8 cellular contexts compared by ENCODE assay signal in the genomic region with DNA sequence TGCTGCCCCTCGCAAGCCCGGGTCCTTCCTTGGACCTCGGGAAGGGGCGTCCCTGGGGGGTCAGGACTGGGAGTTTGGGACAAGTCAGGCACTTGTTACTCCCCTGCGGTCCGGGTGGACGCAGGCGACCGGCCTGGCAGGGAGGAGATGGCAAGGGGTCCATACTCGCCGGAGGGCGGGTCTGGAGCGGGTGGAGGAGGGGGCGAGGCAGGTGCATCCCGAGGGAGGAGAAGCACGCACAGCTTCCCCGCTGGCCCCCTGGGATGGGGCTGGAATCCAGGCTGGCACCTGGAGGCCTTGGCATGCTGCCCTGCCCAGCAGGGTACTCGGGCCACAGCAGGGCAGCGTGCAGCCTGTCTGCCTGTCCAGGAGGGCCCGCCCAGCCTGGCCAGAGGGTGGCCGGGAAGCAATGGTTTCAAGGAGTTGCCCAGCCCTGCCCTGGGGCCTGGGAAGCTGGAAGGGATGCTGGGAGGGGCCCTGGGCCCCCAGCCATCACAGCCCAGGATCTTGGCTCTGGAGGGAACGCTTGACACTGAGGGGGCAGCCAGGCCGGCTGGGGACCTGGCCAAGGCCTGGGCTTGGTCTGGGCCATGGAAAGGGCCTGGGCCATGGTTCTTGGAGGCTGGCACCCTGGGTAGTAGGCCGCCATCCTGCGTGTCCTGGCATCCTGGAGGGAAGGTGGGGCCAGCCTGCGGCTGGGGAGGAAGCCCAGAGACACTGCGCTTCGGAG. TPM values are rescaled to one million over a fixed set of nuclear protein-coding genes. Genes with fewer than 3 reads are reported as not detected.
DNase-seq lines count a peak whose midpoint lies in the region; ATAC-seq, FAIRE-seq and TF ChIP-seq lines count a peak whose summit lies in the region.

No MANE protein-coding gene starts in this region.

- whole genome bisulfite sequencing in HepG2 (ENCODE audit: low lambda C conversion rate): 2% methylated on average over 9 of the region's 28 CpGs

- H3K4me2 ChIP-seq in HepG2 (ENCODE audit: low read depth, low read length): peak overlapping the region; percentile 71

- peak; percentile 83 for DNase-seq in COLO668 (lab: John Stamatoyannopoulos, UW; ENCODE audit: unreplicated experiment)
- peak; percentile 99 for DNase-seq in MG63
- no peak for DNase-seq in bronchial epithelial cell (ENCODE audit: low read depth)
- no peak for DNase-seq in HepG2 (ENCODE audit: low spot score)
- DNase-seq in type B pancreatic cell (ENCODE audit: extremely low spot score, unreplicated experiment): no peak
- DNase-seq in activated CD4-positive, alpha-beta T cell treated with anti-CD3 and anti-CD28 coated beads, Interleukin-2, amount 50 U/mL, for 1 hour: no peak

- H3K27me3 ChIP-seq in MG63 (no peaks in the 10 kb centered on the region), bronchial epithelial cell (ENCODE audit: control insufficient read depth, insufficient read depth, low read length) (no peaks in the 10 kb centered on the region), HepG2 (ENCODE audit: control insufficient read depth in 1 of 2, insufficient read depth in 2 of 2, low read length in 2 of 2) (peaks cover 3 to 48% of the 10 kb centered on the region in 2 experiments; a peak in 4 of 5 replicates)

- peak; percentile 21 for ATAC-seq in HepG2
- no peak for ATAC-seq in GM21723 (IDR thresholded peaks at IDR 0.05; ENCODE audit: unreplicated experiment)
- no peak for ATAC-seq in HG03095 (IDR thresholded peaks at IDR 0.05; ENCODE audit: unreplicated experiment)

- in situ Hi-C loops in HepG2 (cut with HindIII; ENCODE audit: extremely low pct_ligation_motif_present, low pct_unique_long_range_greater_than_20kb): no loop called here

- H3K4me1 Mint-ChIP-seq in type B pancreatic cell (ENCODE audit: unreplicated experiment): peaks cover 11% of the 10 kb centered on the region

- no peak for TF ChIP-seq CTCF in bronchial epithelial cell (IDR thresholded peaks at IDR 0.05; ENCODE audit: insufficient read depth, low read length, severe bottlenecking)
- no peak for TF ChIP-seq CTCF in HepG2 (CRISPR knock-in tag; IDR thresholded peaks at IDR 0.05)
- TF ChIP-seq CTCF in type B pancreatic cell (conservative IDR thresholded peaks at IDR 0.05): no peak

- H3K4me3 Mint-ChIP-seq in type B pancreatic cell: peak overlapping the region; percentile 84

- 0 out of 2 replicates have a peak, but pooled peaks cover 3% of the 10 kb centered on the region for H4K20me1 ChIP-seq in HepG2 (ENCODE audit: insufficient read depth, low read length)

- POLR2A ChIA-PET in HepG2 (lab: Yijun Ruan, JAX): interaction anchor here (1.0 to 3.3 kb wide), 9 partner anchors 9 to 64 kb away, joined by 3 to 12 read pairs (median 4); a partner anchor contains a TSS

- H3K4me3 ChIP-seq in MG63: peak overlapping the region; percentile 75
- H3K4me3 ChIP-seq in bronchial epithelial cell (ENCODE audit: low read depth, low read length): peak overlapping the region; percentile 52
- peak overlapping the region; percentile 49 to 69 (median 58); a peak in 5 of 6 replicates for H3K4me3 ChIP-seq in HepG2 (replicated peaks in 1 of 3; ENCODE audit: insufficient read depth in 1 of 3, low read depth in 2 of 3, low read length in 3 of 3)

- no peak for TF ChIP-seq POLR2A in HepG2 (IDR thresholded peaks at IDR 0.05; ENCODE audit: insufficient read depth in 1 of 2, low read depth in 2 of 2, low read length in 2 of 2)

- H3K36me3 Mint-ChIP-seq in type B pancreatic cell: no peaks in the 10 kb centered on the region

- H2AFZ ChIP-seq in HepG2 (ENCODE audit: low read length): no peak overlapping the region

- no peak for TF ChIP-seq RAD21 in HepG2 (CRISPR knock-in tag; IDR thresholded peaks at IDR 0.05)

- peaks cover 83% of the 10 kb centered on the region for H3K4me1 ChIP-seq in HepG2 (ENCODE audit: insufficient read depth, low read length)

- H3K36me3 ChIP-seq in MG63 (peaks cover 8% of the 10 kb centered on the region), bronchial epithelial cell (ENCODE audit: control insufficient read depth, insufficient read depth, low read length) (no peaks in the 10 kb centered on the region), HepG2 (replicated peaks in 1 of 2; ENCODE audit: control insufficient read depth in 1 of 2, insufficient read depth in 2 of 2, low read length in 2 of 2) (no peaks in the 10 kb centered on the region)

- no peaks in the 10 kb centered on the region for H3K79me2 ChIP-seq in HepG2 (ENCODE audit: insufficient read depth, low read length)

- CTCF ChIA-PET in HepG2 (lab: Yijun Ruan, JAX; ENCODE audit: low intra/inter-chr PET ratio, low total read pairs): no interaction called here

- no peak overlapping the region for H3K27ac Mint-ChIP-seq in type B pancreatic cell

- H3K27ac ChIP-seq in HepG2 (ENCODE audit: extremely low read length, insufficient read depth, low read length): no peak overlapping the region

- H3K9me3 ChIP-seq in MG63 (no peaks in the 10 kb centered on the region), HepG2 (ENCODE audit: low read length) (no peaks in the 10 kb centered on the region)

- intact Hi-C loops in HepG2 (cut with micrococcal nuclease; ENCODE audit: unreplicated experiment): no loop called here

- FAIRE-seq in bronchial epithelial cell (lab: Jason Lieb, UNC): no peak
- no peak for FAIRE-seq in HepG2 (lab: Jason Lieb, UNC)

- H3K27me3 Mint-ChIP-seq in type B pancreatic cell: peaks cover 10% of the 10 kb centered on the region

- no TSS peak for BruUV-seq in HepG2 (replicated peaks; lab: Mats Ljungman, UMichigan)

- TF ChIP-seq EP300 in HepG2 (IDR thresholded peaks at IDR 0.05; ENCODE audit: low read depth in 2 of 2, low read length in 2 of 2): no peak
- no peak for TF ChIP-seq EP300 in HepG2 (CRISPR knock-in tag; IDR thresholded peaks at IDR 0.05; ENCODE audit: borderline replicate concordance)

- no peaks in the 10 kb centered on the region for H3K9me3 Mint-ChIP-seq in type B pancreatic cell

- no peak overlapping the region for H3K9ac ChIP-seq in HepG2 (ENCODE audit: insufficient read depth, low read depth, low read length)

RNA-seq across cellular contexts. Expression of a gene that starts 1.0 kb away (rescaled TPM):
- 0.22 and 2.1 TPM in 2 replicates for total RNA-seq in MG63 (2014; rRNA removed; shearing (Covaris generic); ENCODE audit: low replicate concordance)
- total RNA-seq in bronchial epithelial cell (0.53 and 0.77 TPM in 2 replicates), HepG2 (2016; rRNA removed; fragmentation: Illumina TruSeq; extraction: Trizol) (0.24 and 0.29 TPM in 2 replicates), type B pancreatic cell (ENCODE audit: low replicate concordance) (13.1 and 23.0 TPM in 2 replicates)
- 1.0 and 1.1 TPM in 2 replicates for total RNA-seq in HepG2 (2016; cell fraction: cytosol; rRNA removed; fragmentation: Illumina TruSeq; extraction: Trizol; ENCODE audit: low read depth)
- total RNA-seq in HepG2 (2016; cell fraction: insoluble cytoplasmic fraction; rRNA removed; fragmentation: Illumina TruSeq; extraction: Trizol): 0.18 and 0.30 TPM in 2 replicates
- total RNA-seq in HepG2 (2016; cell fraction: membrane; rRNA removed; fragmentation: Illumina TruSeq; extraction: Trizol): 0.59 and 0.65 TPM in 2 replicates
- 0.34 and 0.63 TPM in 2 replicates for total RNA-seq in HepG2 (2016; cell fraction: nucleus; rRNA removed; fragmentation: Illumina TruSeq; extraction: Trizol)
- 0.28 and 0.39 TPM in 2 replicates for polyA plus RNA-seq in HepG2 (2011; rRNA removed)
- polyA plus RNA-seq in HepG2 (2011; cell fraction: cytosol; rRNA removed): 0.17 and 0.18 TPM in 2 replicates
- polyA plus RNA-seq in HepG2 (2011; cell fraction: nucleus; rRNA removed): 1.1 and 1.3 TPM in 2 replicates
- 0.91 and 2.0 TPM in 2 replicates for polyA plus RNA-seq in HepG2 (2012)
- 0.27 and 0.43 TPM in 2 replicates for polyA plus RNA-seq in HepG2 (2016; cell fraction: cytosol; fragmentation: Illumina TruSeq; extraction: Trizol; ENCODE audit: low read depth)
- polyA plus RNA-seq in HepG2 (2016; cell fraction: insoluble cytoplasmic fraction; fragmentation: Illumina TruSeq; extraction: Trizol; ENCODE audit: low read depth): 0.70 and 0.86 TPM in 2 replicates
- 1.3 and 1.4 TPM in 2 replicates for polyA plus RNA-seq in HepG2 (2016; cell fraction: membrane; fragmentation: Illumina TruSeq; extraction: Trizol; ENCODE audit: low read depth)
- 1.6 and 1.8 TPM in 2 replicates for polyA plus RNA-seq in HepG2 (2016; cell fraction: nucleus; fragmentation: Illumina TruSeq; extraction: Trizol; ENCODE audit: insufficient read depth, low read depth)
- 0.44 and 3.2 TPM in 2 replicates for polyA minus RNA-seq in HepG2 (2011; rRNA and poly(A)+ RNA removed; ENCODE audit: low replicate concordance)
- 0.18 and 0.99 TPM in 2 replicates for polyA minus RNA-seq in HepG2 (2011; cell fraction: cytosol; rRNA and poly(A)+ RNA removed)
- 0.25 and 0.52 TPM in 2 replicates for polyA minus RNA-seq in HepG2 (2011; cell fraction: nucleus; rRNA and poly(A)+ RNA removed)

RNA-seq across cellular contexts. Expression of a gene that starts 34.2 kb away (rescaled TPM):
- total RNA-seq in MG63 (2014; rRNA removed; shearing (Covaris generic); ENCODE audit: low replicate concordance): 84.1 and 105 TPM in 2 replicates
- total RNA-seq in bronchial epithelial cell (50.3 and 54.8 TPM in 2 replicates), HepG2 (2016; rRNA removed; fragmentation: Illumina TruSeq; extraction: Trizol) (39.5 and 51.8 TPM in 2 replicates), type B pancreatic cell (ENCODE audit: low replicate concordance) (30.5 and 39.3 TPM in 2 replicates)
- 62.7 and 78.9 TPM in 2 replicates for total RNA-seq in HepG2 (2016; cell fraction: cytosol; rRNA removed; fragmentation: Illumina TruSeq; extraction: Trizol; ENCODE audit: low read depth)
- 44.0 and 55.1 TPM in 2 replicates for total RNA-seq in HepG2 (2016; cell fraction: insoluble cytoplasmic fraction; rRNA removed; fragmentation: Illumina TruSeq; extraction: Trizol)
- 48.0 and 59.1 TPM in 2 replicates for total RNA-seq in HepG2 (2016; cell fraction: membrane; rRNA removed; fragmentation: Illumina TruSeq; extraction: Trizol)
- 21.8 and 30.9 TPM in 2 replicates for total RNA-seq in HepG2 (2016; cell fraction: nucleus; rRNA removed; fragmentation: Illumina TruSeq; extraction: Trizol)
- 51.5 and 64.5 TPM in 2 replicates for polyA plus RNA-seq in HepG2 (2011; rRNA removed)
- polyA plus RNA-seq in HepG2 (2011; cell fraction: cytosol; rRNA removed): 79.1 and 106 TPM in 2 replicates
- polyA plus RNA-seq in HepG2 (2011; cell fraction: nucleus; rRNA removed): 59.7 and 63.8 TPM in 2 replicates
- polyA plus RNA-seq in HepG2 (2012): 28.9 and 43.2 TPM in 2 replicates
- polyA plus RNA-seq in HepG2 (2016; cell fraction: cytosol; fragmentation: Illumina TruSeq; extraction: Trizol; ENCODE audit: low read depth): 51.5 and 69.1 TPM in 2 replicates
- polyA plus RNA-seq in HepG2 (2016; cell fraction: insoluble cytoplasmic fraction; fragmentation: Illumina TruSeq; extraction: Trizol; ENCODE audit: low read depth): 31.2 and 31.7 TPM in 2 replicates
- 35.5 and 47.0 TPM in 2 replicates for polyA plus RNA-seq in HepG2 (2016; cell fraction: membrane; fragmentation: Illumina TruSeq; extraction: Trizol; ENCODE audit: low read depth)
- polyA plus RNA-seq in HepG2 (2016; cell fraction: nucleus; fragmentation: Illumina TruSeq; extraction: Trizol; ENCODE audit: insufficient read depth, low read depth): 70.3 and 85.7 TPM in 2 replicates
- polyA minus RNA-seq in HepG2 (2011; rRNA and poly(A)+ RNA removed; ENCODE audit: low replicate concordance): 22.9 and 24.5 TPM in 2 replicates
- polyA minus RNA-seq in HepG2 (2011; cell fraction: cytosol; rRNA and poly(A)+ RNA removed): 13.2 and 17.4 TPM in 2 replicates
- 12.3 and 12.9 TPM in 2 replicates for polyA minus RNA-seq in HepG2 (2011; cell fraction: nucleus; rRNA and poly(A)+ RNA removed)

RNA-seq across cellular contexts. Expression of a gene that starts 44.1 kb away (rescaled TPM):
- total RNA-seq in MG63 (2014; rRNA removed; shearing (Covaris generic); ENCODE audit: low replicate concordance): 28.5 and 42.2 TPM in 2 replicates
- total RNA-seq in bronchial epithelial cell (3.7 and 11.8 TPM in 2 replicates), HepG2 (2016; rRNA removed; fragmentation: Illumina TruSeq; extraction: Trizol) (10.4 and 12.2 TPM in 2 replicates), type B pancreatic cell (ENCODE audit: low replicate concordance) (11.8 and 27.0 TPM in 2 replicates)
- total RNA-seq in HepG2 (2016; cell fraction: cytosol; rRNA removed; fragmentation: Illumina TruSeq; extraction: Trizol; ENCODE audit: low read depth): 22.0 and 26.0 TPM in 2 replicates
- 8.6 and 13.4 TPM in 2 replicates for total RNA-seq in HepG2 (2016; cell fraction: insoluble cytoplasmic fraction; rRNA removed; fragmentation: Illumina TruSeq; extraction: Trizol)
- 16.4 and 17.5 TPM in 2 replicates for total RNA-seq in HepG2 (2016; cell fraction: membrane; rRNA removed; fragmentation: Illumina TruSeq; extraction: Trizol)
- total RNA-seq in HepG2 (2016; cell fraction: nucleus; rRNA removed; fragmentation: Illumina TruSeq; extraction: Trizol): 6.4 and 7.5 TPM in 2 replicates
- polyA plus RNA-seq in HepG2 (2011; rRNA removed): 13.0 and 15.6 TPM in 2 replicates
- polyA plus RNA-seq in HepG2 (2011; cell fraction: cytosol; rRNA removed): 4.7 and 8.9 TPM in 2 replicates
- 12.3 and 16.1 TPM in 2 replicates for polyA plus RNA-seq in HepG2 (2011; cell fraction: nucleus; rRNA removed)
- polyA plus RNA-seq in HepG2 (2012): 9.9 and 12.9 TPM in 2 replicates
- 4.9 and 5.3 TPM in 2 replicates for polyA plus RNA-seq in HepG2 (2016; cell fraction: cytosol; fragmentation: Illumina TruSeq; extraction: Trizol; ENCODE audit: low read depth)
- polyA plus RNA-seq in HepG2 (2016; cell fraction: insoluble cytoplasmic fraction; fragmentation: Illumina TruSeq; extraction: Trizol; ENCODE audit: low read depth): 13.4 and 17.4 TPM in 2 replicates
- polyA plus RNA-seq in HepG2 (2016; cell fraction: membrane; fragmentation: Illumina TruSeq; extraction: Trizol; ENCODE audit: low read depth): 7.5 and 7.9 TPM in 2 replicates
- 20.3 and 24.4 TPM in 2 replicates for polyA plus RNA-seq in HepG2 (2016; cell fraction: nucleus; fragmentation: Illumina TruSeq; extraction: Trizol; ENCODE audit: insufficient read depth, low read depth)
- 36.2 and 88.6 TPM in 2 replicates for polyA minus RNA-seq in HepG2 (2011; rRNA and poly(A)+ RNA removed; ENCODE audit: low replicate concordance)
- polyA minus RNA-seq in HepG2 (2011; cell fraction: cytosol; rRNA and poly(A)+ RNA removed): 18.4 and 24.2 TPM in 2 replicates
- 6.2 and 8.5 TPM in 2 replicates for polyA minus RNA-seq in HepG2 (2011; cell fraction: nucleus; rRNA and poly(A)+ RNA removed)

RNA-seq across cellular contexts. Expression of a gene that starts 54.8 kb away (rescaled TPM):
- 55.7 and 68.7 TPM in 2 replicates for total RNA-seq in MG63 (2014; rRNA removed; shearing (Covaris generic); ENCODE audit: low replicate concordance)
- total RNA-seq in bronchial epithelial cell (6.6 and 10.0 TPM in 2 replicates), HepG2 (2016; rRNA removed; fragmentation: Illumina TruSeq; extraction: Trizol) (6.9 and 18.2 TPM in 2 replicates), type B pancreatic cell (ENCODE audit: low replicate concordance) (9.7 and 29.0 TPM in 2 replicates)
- 2.8 and 3.3 TPM in 2 replicates for total RNA-seq in HepG2 (2016; cell fraction: cytosol; rRNA removed; fragmentation: Illumina TruSeq; extraction: Trizol; ENCODE audit: low read depth)
- 5.9 and 17.8 TPM in 2 replicates for total RNA-seq in HepG2 (2016; cell fraction: insoluble cytoplasmic fraction; rRNA removed; fragmentation: Illumina TruSeq; extraction: Trizol)
- 5.8 and 6.6 TPM in 2 replicates for total RNA-seq in HepG2 (2016; cell fraction: membrane; rRNA removed; fragmentation: Illumina TruSeq; extraction: Trizol)
- 22.5 and 25.6 TPM in 2 replicates for total RNA-seq in HepG2 (2016; cell fraction: nucleus; rRNA removed; fragmentation: Illumina TruSeq; extraction: Trizol)
- 8.4 and 15.5 TPM in 2 replicates for polyA plus RNA-seq in HepG2 (2011; rRNA removed)
- polyA plus RNA-seq in HepG2 (2011; cell fraction: cytosol; rRNA removed): 9.0 and 15.7 TPM in 2 replicates
- polyA plus RNA-seq in HepG2 (2011; cell fraction: nucleus; rRNA removed): 47.1 and 58.1 TPM in 2 replicates
- polyA plus RNA-seq in HepG2 (2012): 9.8 and 16.9 TPM in 2 replicates
- 2.3 and 2.6 TPM in 2 replicates for polyA plus RNA-seq in HepG2 (2016; cell fraction: cytosol; fragmentation: Illumina TruSeq; extraction: Trizol; ENCODE audit: low read depth)
- polyA plus RNA-seq in HepG2 (2016; cell fraction: insoluble cytoplasmic fraction; fragmentation: Illumina TruSeq; extraction: Trizol; ENCODE audit: low read depth): 7.7 and 10.2 TPM in 2 replicates
- polyA plus RNA-seq in HepG2 (2016; cell fraction: membrane; fragmentation: Illumina TruSeq; extraction: Trizol; ENCODE audit: low read depth): 3.1 and 4.1 TPM in 2 replicates
- 40.8 and 43.4 TPM in 2 replicates for polyA plus RNA-seq in HepG2 (2016; cell fraction: nucleus; fragmentation: Illumina TruSeq; extraction: Trizol; ENCODE audit: insufficient read depth, low read depth)
- polyA minus RNA-seq in HepG2 (2011; rRNA and poly(A)+ RNA removed; ENCODE audit: low replicate concordance): 1.2 and 47.2 TPM in 2 replicates
- polyA minus RNA-seq in HepG2 (2011; cell fraction: cytosol; rRNA and poly(A)+ RNA removed): 18.8 and 21.5 TPM in 2 replicates
- polyA minus RNA-seq in HepG2 (2011; cell fraction: nucleus; rRNA and poly(A)+ RNA removed): 32.1 and 35.9 TPM in 2 replicates

Comparison
In these comparisons a context has a peak if more than half of its experiments do, and no peak if none do; other contexts are left out.
1. DNase-seq: peak in COLO668 (single experiment) and MG63 (single experiment); none in bronchial epithelial cell (single experiment), HepG2 (single experiment), type B pancreatic cell (single experiment) and activated CD4-positive, alpha-beta T cell treated with anti-CD3 and anti-CD28 coated beads, Interleukin-2, amount 50 U/mL, for 1 hour (single experiment).
2. Peak in every context shown above with its lines, with median percentiles within 50 percentile points of each other: H3K4me3 ChIP-seq.